In genomic region chr14:55270832-55271571, GRCh38 we compare ENCODE assay signal across 1 cellular context.
TF ChIP-seq lines count a peak whose summit lies in the region.

FBXO34 (plus strand) TSS chr14:55271421; CDS start chr14:55350391, 78,970 bp downstream.

TF ChIP-seq in GM12878, 131 proteins besides CTCF, POLR2A, EP300 and RAD21 (continued from another document):
- TF ChIP-seq, protein P1, sequence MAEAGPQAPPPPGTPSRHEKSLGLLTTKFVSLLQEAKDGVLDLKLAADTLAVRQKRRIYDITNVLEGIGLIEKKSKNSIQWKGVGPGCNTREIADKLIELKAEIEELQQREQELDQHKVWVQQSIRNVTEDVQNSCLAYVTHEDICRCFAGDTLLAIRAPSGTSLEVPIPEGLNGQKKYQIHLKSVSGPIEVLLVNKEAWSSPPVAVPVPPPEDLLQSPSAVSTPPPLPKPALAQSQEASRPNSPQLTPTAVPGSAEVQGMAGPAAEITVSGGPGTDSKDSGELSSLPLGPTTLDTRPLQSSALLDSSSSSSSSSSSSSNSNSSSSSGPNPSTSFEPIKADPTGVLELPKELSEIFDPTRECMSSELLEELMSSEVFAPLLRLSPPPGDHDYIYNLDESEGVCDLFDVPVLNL (IDR thresholded peaks at IDR 0.05; ENCODE audit: low read depth, low read length): peak; percentile 23; the same call in 1 of the 2 replicates
- TF ChIP-seq MEF2B (IDR thresholded peaks at IDR 0.05; ENCODE audit: partially characterized antibody, poor library complexity, severe bottlenecking): no peak
- TF ChIP-seq, protein P2, sequence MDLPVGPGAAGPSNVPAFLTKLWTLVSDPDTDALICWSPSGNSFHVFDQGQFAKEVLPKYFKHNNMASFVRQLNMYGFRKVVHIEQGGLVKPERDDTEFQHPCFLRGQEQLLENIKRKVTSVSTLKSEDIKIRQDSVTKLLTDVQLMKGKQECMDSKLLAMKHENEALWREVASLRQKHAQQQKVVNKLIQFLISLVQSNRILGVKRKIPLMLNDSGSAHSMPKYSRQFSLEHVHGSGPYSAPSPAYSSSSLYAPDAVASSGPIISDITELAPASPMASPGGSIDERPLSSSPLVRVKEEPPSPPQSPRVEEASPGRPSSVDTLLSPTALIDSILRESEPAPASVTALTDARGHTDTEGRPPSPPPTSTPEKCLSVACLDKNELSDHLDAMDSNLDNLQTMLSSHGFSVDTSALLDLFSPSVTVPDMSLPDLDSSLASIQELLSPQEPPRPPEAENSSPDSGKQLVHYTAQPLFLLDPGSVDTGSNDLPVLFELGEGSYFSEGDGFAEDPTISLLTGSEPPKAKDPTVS (IDR thresholded peaks at IDR 0.05; ENCODE audit: low read depth, low read length): no peak
- no peak for TF ChIP-seq ASH2L (IDR thresholded peaks at IDR 0.05; ENCODE audit: borderline replicate concordance, low read depth)
- TF ChIP-seq SMAD5 (IDR thresholded peaks at IDR 0.05; ENCODE audit: low read depth): no peak
- no peak for TF ChIP-seq ETV6 (conservative IDR thresholded peaks at IDR 0.05 in 1 of 2, IDR thresholded peaks at IDR 0.05 in 1 of 2; ENCODE audit: borderline replicate concordance in 1 of 2, low read depth in 1 of 2)
- TF ChIP-seq CBX5 (IDR thresholded peaks at IDR 0.05; ENCODE audit: low read depth): peak; percentile 59; the same call in 1 of the 2 replicates
